ENCODE assay signal across 8 cellular contexts in the genomic region with DNA sequence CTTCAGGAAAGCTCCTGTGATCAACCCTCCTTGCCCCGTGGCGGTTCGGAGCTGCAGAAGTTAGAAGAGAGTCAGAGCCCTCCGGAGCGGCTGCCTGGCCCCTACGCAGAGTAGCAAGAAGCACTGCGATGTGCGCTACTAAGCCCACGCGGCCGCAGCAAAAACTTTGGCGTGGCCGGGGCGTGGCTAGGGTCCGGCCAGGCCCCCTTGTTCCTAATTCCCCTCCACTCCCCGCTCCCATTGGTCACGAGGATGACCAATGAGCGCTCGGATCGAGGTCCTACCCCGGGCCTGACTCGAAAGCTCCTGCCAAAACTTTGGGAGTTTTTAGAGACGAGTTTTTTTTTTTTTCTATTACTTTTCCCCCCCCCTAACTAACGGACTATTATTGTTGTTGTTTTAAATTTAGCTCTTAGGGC. TPM values are rescaled to one million over a fixed set of nuclear protein-coding genes. Genes with fewer than 3 reads are reported as not detected.
DNase-seq lines count a peak whose midpoint lies in the region; ATAC-seq and TF ChIP-seq lines count a peak whose summit lies in the region.

A gene with protein sequence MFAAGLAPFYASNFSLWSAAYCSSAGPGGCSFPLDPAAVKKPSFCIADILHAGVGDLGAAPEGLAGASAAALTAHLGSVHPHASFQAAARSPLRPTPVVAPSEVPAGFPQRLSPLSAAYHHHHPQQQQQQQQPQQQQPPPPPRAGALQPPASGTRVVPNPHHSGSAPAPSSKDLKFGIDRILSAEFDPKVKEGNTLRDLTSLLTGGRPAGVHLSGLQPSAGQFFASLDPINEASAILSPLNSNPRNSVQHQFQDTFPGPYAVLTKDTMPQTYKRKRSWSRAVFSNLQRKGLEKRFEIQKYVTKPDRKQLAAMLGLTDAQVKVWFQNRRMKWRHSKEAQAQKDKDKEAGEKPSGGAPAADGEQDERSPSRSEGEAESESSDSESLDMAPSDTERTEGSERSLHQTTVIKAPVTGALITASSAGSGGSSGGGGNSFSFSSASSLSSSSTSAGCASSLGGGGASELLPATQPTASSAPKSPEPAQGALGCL (plus strand): TSS at position 354 of the 419 bp plus-strand sequence. CDS start 415 bp downstream, outside the sequence.

- ATAC-seq in HG02623 (IDR thresholded peaks at IDR 0.05; ENCODE audit: unreplicated experiment), result peak; percentile 62

- H3K4me3 ChIP-seq in GM12864 (ENCODE audit: low read depth, low read length), result peak within 1 kb of the TSS; percentile 67

- no peaks in the 10 kb centered on the region for H3K36me3 Mint-ChIP-seq in activated naive CD8-positive, alpha-beta T cell
- H3K36me3 Mint-ChIP-seq in neural crest cell (ENCODE audit: low read depth), result peaks cover 3% of the 10 kb centered on the region

- H3K27ac Mint-ChIP-seq in activated naive CD8-positive, alpha-beta T cell, result no peak within 1 kb of the TSS
- no peak within 1 kb of the TSS for H3K27ac Mint-ChIP-seq in neural crest cell (ENCODE audit: unreplicated experiment)

- peak within 1 kb of the TSS; percentile 84 for H3K4me3 Mint-ChIP-seq in activated naive CD8-positive, alpha-beta T cell
- H3K4me3 Mint-ChIP-seq in neural crest cell, result peak within 1 kb of the TSS; percentile 83

- H3K9me3 Mint-ChIP-seq in activated naive CD8-positive, alpha-beta T cell (ENCODE audit: low read depth), result no peaks in the 10 kb centered on the region
- H3K9me3 Mint-ChIP-seq in neural crest cell, result no peaks in the 10 kb centered on the region

- peak; percentile 75 for DNase-seq in A172 (ENCODE audit: low spot score)
- no peak for DNase-seq in GM12864 (ENCODE audit: low read depth)
- DNase-seq in NCI-H226, result peak; percentile 67
- DNase-seq in glomerular endothelial cell (ENCODE audit: extremely low read depth, low read depth, low spot score), result peak; percentile 60
- peak; percentile 35 for DNase-seq in neural crest cell (ENCODE audit: low read depth, low spot score)
- DNase-seq in NCI-H2081 treated with DMSO at 0.1 percent for 48 hours (lab: John Stamatoyannopoulos, UW), result no peak

- peaks cover 38% of the 10 kb centered on the region for H3K4me1 Mint-ChIP-seq in activated naive CD8-positive, alpha-beta T cell (ENCODE audit: low read depth)
- peaks cover 34% of the 10 kb centered on the region for H3K4me1 Mint-ChIP-seq in neural crest cell

- H3K27me3 Mint-ChIP-seq in activated naive CD8-positive, alpha-beta T cell, result peaks cover 56% of the 10 kb centered on the region
- peaks cover 99% of the 10 kb centered on the region for H3K27me3 Mint-ChIP-seq in neural crest cell (ENCODE audit: low read depth)

- TF ChIP-seq CTCF in GM12864 (IDR thresholded peaks at IDR 0.05; ENCODE audit: low read depth, low read length, missing control alignments) (no peak), neural crest cell (conservative IDR thresholded peaks at IDR 0.05) (no peak)

RNA-seq across cellular contexts. Expression of the gene that starts here (rescaled TPM):
- total RNA-seq in A172 (2014; rRNA removed; shearing (Covaris generic)), result 3.7 and 5.3 TPM in 2 replicates
- 27.3 and 30.4 TPM in 2 replicates for total RNA-seq in glomerular endothelial cell
- total RNA-seq in neural crest cell, result 0.43 and 0.61 TPM in 2 replicates

Comparison
In these comparisons a context has a peak if more than half of its experiments do, and no peak if none do; other contexts are left out.
1. Peak in DNase-seq in neural crest cell; RNA of the gene not detected or under 1 TPM.
2. DNase-seq: peak in A172 (single experiment), NCI-H226 (single experiment) and glomerular endothelial cell (single experiment); none in GM12864 (single experiment) and NCI-H2081 treated with DMSO at 0.1 percent for 48 hours (single experiment).